Comparison of ENCODE assay signal across 17 cellular contexts in genomic region chr4:52718123-52718522, GRCh38. TPM values are rescaled to one million over a fixed set of nuclear protein-coding genes. Genes with fewer than 3 reads are reported as not detected.
DNase-seq lines count a peak whose midpoint lies in the region; ATAC-seq, FAIRE-seq and TF ChIP-seq lines count a peak whose summit lies in the region.
"Had no signal": no experiment of that assay in that cellular context is flagged by ENCODE, and none has a peak within 500 bp of the region (broad histone marks: within the 10 kb centered on the region; RNA-seq: fewer than 3 reads in every experiment).

No MANE protein-coding gene starts in this region.

- H3K4me3 Mint-ChIP-seq in activated T-cell treated with anti-CD3 and anti-CD28 coated beads, Interleukin-2, amount 50 U/mL, for 24 hours, result no peak overlapping the region
- no peak overlapping the region for H3K4me3 Mint-ChIP-seq in activated T-cell treated with anti-CD3 and anti-CD28 coated beads, Interleukin-2, amount 50 U/mL, for 4 hours
- H3K4me3 Mint-ChIP-seq in astrocyte (ENCODE audit: unreplicated experiment), result no peak overlapping the region

- peaks cover 85% of the 10 kb centered on the region for H3K36me3 Mint-ChIP-seq in activated T-cell treated with anti-CD3 and anti-CD28 coated beads, Interleukin-2, amount 50 U/mL, for 24 hours (ENCODE audit: low read depth)
- H3K36me3 Mint-ChIP-seq in activated T-cell treated with anti-CD3 and anti-CD28 coated beads, Interleukin-2, amount 50 U/mL, for 4 hours (ENCODE audit: insufficient read depth), result peaks cover 40% of the 10 kb centered on the region
- peaks cover 6% of the 10 kb centered on the region for H3K36me3 Mint-ChIP-seq in astrocyte (ENCODE audit: low read depth, unreplicated experiment)

- intact Hi-C loops in sciatic nerve (cut with DNase I), result no loop called here

- H3K4me3 ChIP-seq in astrocyte (ENCODE audit: insufficient read depth, low read depth, low read length) (no peak overlapping the region), mesendoderm (ENCODE audit: low read length) (no peak overlapping the region)

- H3K27ac Mint-ChIP-seq in activated T-cell treated with anti-CD3 and anti-CD28 coated beads, Interleukin-2, amount 50 U/mL, for 24 hours, result peak overlapping the region; percentile 77
- H3K27ac Mint-ChIP-seq in astrocyte (ENCODE audit: unreplicated experiment), result peak overlapping the region; percentile 71
- H3K27ac Mint-ChIP-seq: naive B cell had no signal

- H3K79me2 ChIP-seq in astrocyte (ENCODE audit: insufficient read depth, low read length), result peaks cover 22% of the 10 kb centered on the region
- H3K79me2 ChIP-seq in mesendoderm (ENCODE audit: control insufficient read depth, insufficient read depth, low read length), result peaks cover 9% of the 10 kb centered on the region

- TF ChIP-seq CTCF in astrocyte (IDR thresholded peaks at IDR 0.05; ENCODE audit: insufficient read depth, low read depth, low read length), result no peak

- H3K27me3 Mint-ChIP-seq in activated T-cell treated with anti-CD3 and anti-CD28 coated beads, Interleukin-2, amount 50 U/mL, for 24 hours, result no peaks in the 10 kb centered on the region
- H3K27me3 Mint-ChIP-seq in activated T-cell treated with anti-CD3 and anti-CD28 coated beads, Interleukin-2, amount 50 U/mL, for 4 hours (ENCODE audit: low read depth), result no peaks in the 10 kb centered on the region
- H3K27me3 Mint-ChIP-seq in astrocyte (ENCODE audit: low read depth, unreplicated experiment), result no peaks in the 10 kb centered on the region
- H3K27me3 Mint-ChIP-seq: naive B cell had no signal

- H3K27me3 ChIP-seq in astrocyte (ENCODE audit: insufficient read depth, low read length) (no peaks in the 10 kb centered on the region), mesendoderm (ENCODE audit: insufficient read depth, low read length, poor library complexity) (no peaks in the 10 kb centered on the region)

- H2BK120ac ChIP-seq in mesendoderm (ENCODE audit: low read depth, low read length), result no peak overlapping the region

- ATAC-seq in activated T-cell treated with anti-CD3 and anti-CD28 coated beads, Interleukin-2, amount 50 U/mL, for 4 hours, result no peak
- ATAC-seq in sciatic nerve (no peak), GM21528 (IDR thresholded peaks at IDR 0.05; ENCODE audit: low FRiP score, unreplicated experiment) (no peak)
- ATAC-seq: left colon, Right ventricle myocardium inferior had no signal

- H3K4me1 ChIP-seq in astrocyte (ENCODE audit: insufficient read depth, low read length) (peaks cover 22% of the 10 kb centered on the region), mesendoderm (ENCODE audit: control insufficient read depth, low read depth, low read length) (no peaks in the 10 kb centered on the region)

- H4K5ac ChIP-seq in mesendoderm (ENCODE audit: low read length), result no peak overlapping the region

- H3K4me1 Mint-ChIP-seq in activated T-cell treated with anti-CD3 and anti-CD28 coated beads, Interleukin-2, amount 50 U/mL, for 24 hours (ENCODE audit: low read depth), result peaks cover 55% of the 10 kb centered on the region
- H3K4me1 Mint-ChIP-seq in activated T-cell treated with anti-CD3 and anti-CD28 coated beads, Interleukin-2, amount 50 U/mL, for 4 hours (ENCODE audit: low read depth), result peaks cover 34% of the 10 kb centered on the region
- peaks cover 25% of the 10 kb centered on the region for H3K4me1 Mint-ChIP-seq in astrocyte (ENCODE audit: low read depth, unreplicated experiment)

- no peak overlapping the region for H3K27ac ChIP-seq in astrocyte (ENCODE audit: low read depth, low read length)
- no peak overlapping the region for H3K27ac ChIP-seq in mesendoderm (ENCODE audit: low read depth, low read length)

- H4K20me1 ChIP-seq in astrocyte (ENCODE audit: insufficient read depth, low read length), result peaks cover 11% of the 10 kb centered on the region

- no peaks in the 10 kb centered on the region for H3K9me3 Mint-ChIP-seq in activated T-cell treated with anti-CD3 and anti-CD28 coated beads, Interleukin-2, amount 50 U/mL, for 24 hours
- H3K9me3 Mint-ChIP-seq in activated T-cell treated with anti-CD3 and anti-CD28 coated beads, Interleukin-2, amount 50 U/mL, for 4 hours, result no peaks in the 10 kb centered on the region
- H3K9me3 Mint-ChIP-seq in astrocyte (ENCODE audit: unreplicated experiment), result no peaks in the 10 kb centered on the region
- H3K9me3 Mint-ChIP-seq: naive B cell had no signal

- H4K8ac ChIP-seq in mesendoderm (ENCODE audit: low read depth, low read length), result no peak overlapping the region

- H3K4me2 ChIP-seq in astrocyte (ENCODE audit: low read length) (no peak overlapping the region), mesendoderm (ENCODE audit: low read length) (no peak overlapping the region)

- H3K4ac ChIP-seq in mesendoderm (ENCODE audit: low read depth, low read length), result no peak overlapping the region

- H2BK5ac ChIP-seq in mesendoderm (ENCODE audit: low read length), result no peak overlapping the region

- DNase-seq in activated T-cell treated with anti-CD3 and anti-CD28 coated beads, Interleukin-2, amount 50 U/mL, for 24 hours, result no peak
- DNase-seq in activated T-cell treated with anti-CD3 and anti-CD28 coated beads, Interleukin-2, amount 50 U/mL, for 4 hours, result no peak
- DNase-seq in M059J (ENCODE audit: low read depth) (peak; percentile 42), astrocyte (ENCODE audit: low read depth) (peak; percentile 22), mesendoderm (peak; percentile 69), sciatic nerve (ENCODE audit: low spot score) (no peak), H54 (ENCODE audit: insufficient read length, low spot score) (no peak)
- DNase-seq: anterior cingulate cortex; effector CD8-positive, alpha-beta T cell; left colon; naive B cell; NCI-H446 treated with DMSO at 0.1 percent for 48 hours; stimulated activated CD4-positive, alpha-beta T cell treated with anti-CD3 and anti-CD28 coated beads, Interleukin-4, amount 100 ng/mL, for 24 hours; stimulated activated naive CD4-positive, alpha-beta T cell treated with Interleukin-2 at 50 U/mL for 16 hours had no signal

- H3K23ac ChIP-seq in mesendoderm (ENCODE audit: low read length), result no peak overlapping the region

- H3K9ac ChIP-seq in astrocyte (ENCODE audit: low read length) (no peak overlapping the region), mesendoderm (ENCODE audit: low read length) (no peak overlapping the region)

- H3K79me1 ChIP-seq in mesendoderm (ENCODE audit: low read length), result peaks cover 6% of the 10 kb centered on the region

- H3K36me3 ChIP-seq in astrocyte (ENCODE audit: insufficient read depth, low read length) (peaks cover 31% of the 10 kb centered on the region), mesendoderm (ENCODE audit: control insufficient read depth, insufficient read depth, low read length) (peaks cover 6% of the 10 kb centered on the region)

- no peak overlapping the region for H3K18ac ChIP-seq in mesendoderm (ENCODE audit: low read length)

- no peak overlapping the region for H2BK15ac ChIP-seq in mesendoderm (replicated peaks; ENCODE audit: low read depth)

- no peak overlapping the region for H3K56ac ChIP-seq in mesendoderm (ENCODE audit: low read length)

- WGBS in mesendoderm (ENCODE audit: extremely low coverage, insufficient coverage, low lambda C conversion rate), result no CpG with 5 or more reads among the region's 3 CpGs

- H2AK5ac ChIP-seq in mesendoderm (ENCODE audit: low read length), result no peak overlapping the region

- TF ChIP-seq POLR2A in H54 (IDR thresholded peaks at IDR 0.05; ENCODE audit: low read depth, low read length), result no peak

- no peaks in the 10 kb centered on the region for H3K9me3 ChIP-seq in astrocyte (ENCODE audit: insufficient read depth, low read depth, low read length)

- FAIRE-seq in astrocyte (lab: Jason Lieb, UNC) (no peak), H54 (lab: Jason Lieb, UNC) (no peak)
- FAIRE-seq: D721Med had no signal

- no peak overlapping the region for H2AFZ ChIP-seq in astrocyte (ENCODE audit: low read depth, low read length)

RNA-seq across cellular contexts. Expression of gene ERVMER34-1, which starts 33.1 kb away (rescaled TPM):
- under 1 TPM in 2 of 3 donors, not detected in 1; 0.21 to 0.30 TPM for total RNA-seq in activated T-cell treated with anti-CD3 and anti-CD28 coated beads, Interleukin-2, amount 50 U/mL, for 4 hours
- not detected in 2 replicates for total RNA-seq in M059J (2014; rRNA removed; shearing (Covaris generic))
- 0.29 and 0.32 TPM in 2 replicates for total RNA-seq in astrocyte
- polyA plus RNA-seq in mesendoderm (2013, experiment 1 of 2), result 15.7 TPM
- polyA plus RNA-seq in mesendoderm (2013, experiment 2 of 2), result 15.7 TPM
- total RNA-seq in sciatic nerve, result 0.27 TPM

RNA-seq across cellular contexts. Expression of gene USP46, which starts 59.0 kb away (rescaled TPM):
- 10 to 100 TPM in 1 of 3 donors, 1 to 10 TPM in 2; 6.2 to 10.4 (median 7.4) TPM for total RNA-seq in activated T-cell treated with anti-CD3 and anti-CD28 coated beads, Interleukin-2, amount 50 U/mL, for 4 hours
- 5.2 and 11.4 TPM in 2 replicates for total RNA-seq in M059J (2014; rRNA removed; shearing (Covaris generic))
- 51.2 and 59.0 TPM in 2 replicates for total RNA-seq in astrocyte
- 38.4 TPM for polyA plus RNA-seq in mesendoderm (2013, experiment 1 of 2)
- polyA plus RNA-seq in mesendoderm (2013, experiment 2 of 2), result 41.2 TPM
- 130 TPM for total RNA-seq in sciatic nerve

Comparison
In these comparisons a context has a peak if more than half of its experiments do, and no peak if none do; other contexts are left out.
1. DNase-seq: peak in M059J (single experiment), astrocyte (single experiment) and mesendoderm (single experiment); none in activated T-cell treated with anti-CD3 and anti-CD28 coated beads, Interleukin-2, amount 50 U/mL, for 24 hours (single experiment), activated T-cell treated with anti-CD3 and anti-CD28 coated beads, Interleukin-2, amount 50 U/mL, for 4 hours (single experiment), sciatic nerve (single experiment) and H54 (single experiment).